9 cellular contexts compared by ENCODE assay signal in the genomic region with DNA sequence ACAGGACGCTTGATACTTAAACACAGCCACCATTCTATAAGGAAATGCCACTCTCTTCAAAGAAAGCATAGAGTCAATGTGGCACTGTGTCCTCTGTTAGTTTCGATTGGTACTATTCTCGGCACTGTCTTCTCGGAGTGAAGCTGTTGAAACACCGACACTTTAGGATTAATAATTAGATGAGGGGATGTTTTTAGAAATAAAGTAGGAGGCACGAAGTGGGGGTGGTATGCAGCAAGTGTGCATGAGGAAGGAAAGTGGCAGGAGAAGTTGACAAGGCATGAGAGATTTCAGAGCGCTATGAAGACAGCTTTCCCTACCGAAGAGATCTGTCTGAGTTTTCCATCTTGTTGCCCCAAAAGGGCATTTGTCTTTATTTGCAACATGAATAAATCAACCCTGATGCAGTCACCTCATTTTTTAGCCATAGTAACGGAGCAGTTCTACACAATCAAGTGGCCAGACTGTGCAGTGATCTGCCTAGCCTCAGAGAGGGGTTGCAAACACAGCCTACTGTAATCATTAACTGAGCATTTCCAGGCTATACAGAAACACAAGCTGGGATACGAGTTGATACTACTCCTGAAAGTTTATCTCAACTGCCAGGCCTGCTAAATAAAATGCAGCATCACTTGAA. TPM values are rescaled to one million over a fixed set of nuclear protein-coding genes. Genes with fewer than 3 reads are reported as not detected.
A peak's percentile ranks its signal among the peaks of the same experiment; 100 is the strongest.
DNase-seq lines count a peak whose midpoint lies in the region; ATAC-seq, FAIRE-seq and TF ChIP-seq lines count a peak whose summit lies in the region.
"Had no signal": no experiment of that assay in that cellular context is flagged by ENCODE, and none has a peak within 500 bp of the region (broad histone marks: within the 10 kb centered on the region; RNA-seq: fewer than 3 reads in every experiment).

No MANE protein-coding gene starts in this region.

- TF ChIP-seq CTCF in OCI-LY1 (IDR thresholded peaks at IDR 0.05; ENCODE audit: low read length) (no peak), cardiac muscle cell (IDR thresholded peaks at IDR 0.05; ENCODE audit: low read depth, low read length) (no peak)

- no peaks in the 10 kb centered on the region for H3K9me3 ChIP-seq in OCI-LY1 (ENCODE audit: low read length)
- no peaks in the 10 kb centered on the region for H3K9me3 ChIP-seq in cardiac muscle cell (ENCODE audit: low read depth)
- no peaks in the 10 kb centered on the region for H3K9me3 ChIP-seq in neuronal stem cell (replicated peaks in 1 of 2; ENCODE audit: control insufficient read depth in 2 of 2, insufficient read depth in 1 of 2, low read depth in 1 of 2, low read length in 2 of 2)

- H3F3A ChIP-seq in OCI-LY1 (ENCODE audit: insufficient read depth, low read length): no peaks in the 10 kb centered on the region

- WGBS in neuronal stem cell (ENCODE audit: extremely low coverage in 2 of 2, insufficient read length in 2 of 2, insufficient replicate concordance in 1 of 2), 2 donors: 100% methylated on average over 1 of the region's 10 CpGs; no CpG with 5 or more reads in 1 of the 2 donors

- H2BK120ac ChIP-seq in neuronal stem cell (ENCODE audit: low read depth, low read length): no peak overlapping the region

- no peak overlapping the region for H3K23ac ChIP-seq in neuronal stem cell (ENCODE audit: low read depth, low read length, poor library complexity)

- H3K79me1 ChIP-seq in neuronal stem cell (ENCODE audit: low read depth, low read length): no peaks in the 10 kb centered on the region

- H4K8ac ChIP-seq in neuronal stem cell (ENCODE audit: low read depth, low read length): no peak overlapping the region

- H3K4me1 Mint-ChIP-seq in stimulated activated effector memory CD8-positive, alpha-beta T cell treated with anti-CD3 and anti-CD28 coated beads, Interleukin-12 subunit alpha, Interleukin-12 subunit beta, amount 100 ng/mL, for 72 hours: peaks cover 66% of the 10 kb centered on the region

- H2BK5ac ChIP-seq in neuronal stem cell (ENCODE audit: low read length): no peak overlapping the region

- no peaks in the 10 kb centered on the region for H3K9me3 Mint-ChIP-seq in stimulated activated effector memory CD8-positive, alpha-beta T cell treated with anti-CD3 and anti-CD28 coated beads, Interleukin-12 subunit alpha, Interleukin-12 subunit beta, amount 100 ng/mL, for 72 hours

- peak overlapping the region; percentile 82 for H3K4me3 Mint-ChIP-seq in stimulated activated effector memory CD8-positive, alpha-beta T cell treated with anti-CD3 and anti-CD28 coated beads, Interleukin-12 subunit alpha, Interleukin-12 subunit beta, amount 100 ng/mL, for 72 hours

- H3K36me3 ChIP-seq in OCI-LY1 (ENCODE audit: insufficient read depth, low read length) (no peaks in the 10 kb centered on the region), cardiac muscle cell (no peaks in the 10 kb centered on the region), neuronal stem cell (replicated peaks in 1 of 2; ENCODE audit: control insufficient read depth in 2 of 2, insufficient read depth in 2 of 2, low read length in 2 of 2) (no peaks in the 10 kb centered on the region)

- H3K4me1 ChIP-seq in OCI-LY1 (ENCODE audit: insufficient read depth, low read length, severe bottlenecking) (peaks cover 98% of the 10 kb centered on the region), cardiac muscle cell (ENCODE audit: low read depth) (peaks cover 63% of the 10 kb centered on the region), neuronal stem cell (ENCODE audit: control insufficient read depth in 2 of 2, insufficient read depth in 1 of 2, low read depth in 1 of 2, low read length in 2 of 2) (no peaks in the 10 kb centered on the region)

- no peak overlapping the region for H3K27ac Mint-ChIP-seq in stimulated activated effector memory CD8-positive, alpha-beta T cell treated with anti-CD3 and anti-CD28 coated beads, Interleukin-12 subunit alpha, Interleukin-12 subunit beta, amount 100 ng/mL, for 72 hours

- H3K4ac ChIP-seq in neuronal stem cell (ENCODE audit: low read length): no peak overlapping the region

- no peak for TF ChIP-seq POLR2A in GM12892 (IDR thresholded peaks at IDR 0.05; ENCODE audit: low read depth, low read length)

- peaks cover 35% of the 10 kb centered on the region for H3K36me3 Mint-ChIP-seq in stimulated activated effector memory CD8-positive, alpha-beta T cell treated with anti-CD3 and anti-CD28 coated beads, Interleukin-12 subunit alpha, Interleukin-12 subunit beta, amount 100 ng/mL, for 72 hours

- FAIRE-seq in GM12892 (lab: Jason Lieb, UNC): no peak
- FAIRE-seq: bronchial epithelial cell had no signal

- ATAC-seq in stimulated activated effector memory CD8-positive, alpha-beta T cell treated with anti-CD3 and anti-CD28 coated beads, Interleukin-12 subunit alpha, Interleukin-12 subunit beta, amount 100 ng/mL, for 72 hours: no peak

- no peaks in the 10 kb centered on the region for H4K20me1 ChIP-seq in OCI-LY1 (ENCODE audit: insufficient read depth, low read length)

- no peak overlapping the region for H2BK12ac ChIP-seq in neuronal stem cell (ENCODE audit: low read length)

- peaks cover 12% of the 10 kb centered on the region for H3K79me2 ChIP-seq in OCI-LY1 (ENCODE audit: insufficient read depth, low read length)

- no peaks in the 10 kb centered on the region for H3K9me2 ChIP-seq in OCI-LY1 (ENCODE audit: low read depth, low read length)

- peak overlapping the region; percentile 54 for H3K4me3 ChIP-seq in OCI-LY1 (ENCODE audit: low read depth, low read length, poor library complexity, severe bottlenecking)
- H3K4me3 ChIP-seq in cardiac muscle cell: no peak overlapping the region
- no peak overlapping the region for H3K4me3 ChIP-seq in neuronal stem cell (ENCODE audit: low read length in 2 of 2)

- H2AFZ ChIP-seq in OCI-LY1 (ENCODE audit: low read length): no peak overlapping the region
- no peak overlapping the region for H2AFZ ChIP-seq in neuronal stem cell (ENCODE audit: low read length)

- H2BK15ac ChIP-seq in neuronal stem cell (ENCODE audit: low read length): no peak overlapping the region

- no peak overlapping the region for H3K18ac ChIP-seq in neuronal stem cell (ENCODE audit: low read length)

- no peak overlapping the region for H2AK5ac ChIP-seq in neuronal stem cell (ENCODE audit: low read depth, low read length)

- H3K27ac ChIP-seq in OCI-LY1 (ENCODE audit: low read depth, low read length, poor library complexity, severe bottlenecking): peak overlapping the region; percentile 86
- peak overlapping the region; percentile 85 for H3K27ac ChIP-seq in cardiac muscle cell
- H3K27ac ChIP-seq in neuronal stem cell (replicated peaks; ENCODE audit: low read length): no peak overlapping the region

- H4K91ac ChIP-seq in neuronal stem cell (ENCODE audit: low read depth, low read length, poor library complexity): no peak overlapping the region

- H3K9ac ChIP-seq in OCI-LY1 (ENCODE audit: low read length) (peak overlapping the region; percentile 35; the same call in 1 of the 2 replicates), neuronal stem cell (ENCODE audit: low read depth, low read length, poor library complexity) (no peak overlapping the region)

- peak overlapping the region; percentile 71 for H3K4me2 ChIP-seq in OCI-LY1 (ENCODE audit: low read length)
- H3K4me2 ChIP-seq in neuronal stem cell (ENCODE audit: insufficient read depth, low read length, poor library complexity, severe bottlenecking): no peak overlapping the region

- H3K14ac ChIP-seq in neuronal stem cell (ENCODE audit: low read length): no peak overlapping the region

- DNase-seq in NCI-H2029 treated with DMSO at 0.1 percent for 48 hours (lab: John Stamatoyannopoulos, UW) (peak; percentile 43), NCI-H2029 (lab: John Stamatoyannopoulos, UW) (no peak), cardiac muscle cell (ENCODE audit: low read depth in 1 of 2, low spot score in 1 of 2) (peak in 1 of 2 donors; percentile 28), neuronal stem cell (ENCODE audit: low spot score) (no peak), GM12892 (ENCODE audit: insufficient read length) (no peak)
- no peak for DNase-seq in stimulated activated effector memory CD8-positive, alpha-beta T cell treated with anti-CD3 and anti-CD28 coated beads, Interleukin-12 subunit alpha, Interleukin-12 subunit beta, amount 100 ng/mL, for 72 hours (ENCODE audit: low spot score in 2 of 2)
- DNase-seq in stimulated activated CD4-positive, alpha-beta T cell treated with anti-CD3 and anti-CD28 coated beads, Interleukin-1b, Interleukin-23, amount 100 ng/mL, for 48 hours: no peak

- no peaks in the 10 kb centered on the region for H3K27me3 ChIP-seq in OCI-LY1 (ENCODE audit: insufficient read depth, low read length)
- no peaks in the 10 kb centered on the region for H3K27me3 ChIP-seq in cardiac muscle cell
- H3K27me3 ChIP-seq in neuronal stem cell (ENCODE audit: control insufficient read depth in 3 of 3, insufficient read depth in 3 of 3, low read depth in 1 of 3, low read length in 3 of 3): no peaks in the 10 kb centered on the region

RNA-seq across cellular contexts. Expression of a gene that starts 8.3 kb away (rescaled TPM):
- 9.7 and 18.0 TPM in 2 replicates for total RNA-seq in cardiac muscle cell
- 5.1 and 7.1 TPM in 2 replicates for polyA plus RNA-seq in cardiac muscle cell
- 0.11 TPM for polyA plus RNA-seq in neuronal stem cell (2013, experiment 1 of 2)
- polyA plus RNA-seq in neuronal stem cell (2013, experiment 2 of 2): 0.08 TPM
- not detected for polyA plus RNA-seq in GM12892 (2012; ENCODE audit: missing spikeins)
- total RNA-seq: bronchial epithelial cell had no signal
